17 cellular contexts compared by ENCODE assay signal in the genomic region with DNA sequence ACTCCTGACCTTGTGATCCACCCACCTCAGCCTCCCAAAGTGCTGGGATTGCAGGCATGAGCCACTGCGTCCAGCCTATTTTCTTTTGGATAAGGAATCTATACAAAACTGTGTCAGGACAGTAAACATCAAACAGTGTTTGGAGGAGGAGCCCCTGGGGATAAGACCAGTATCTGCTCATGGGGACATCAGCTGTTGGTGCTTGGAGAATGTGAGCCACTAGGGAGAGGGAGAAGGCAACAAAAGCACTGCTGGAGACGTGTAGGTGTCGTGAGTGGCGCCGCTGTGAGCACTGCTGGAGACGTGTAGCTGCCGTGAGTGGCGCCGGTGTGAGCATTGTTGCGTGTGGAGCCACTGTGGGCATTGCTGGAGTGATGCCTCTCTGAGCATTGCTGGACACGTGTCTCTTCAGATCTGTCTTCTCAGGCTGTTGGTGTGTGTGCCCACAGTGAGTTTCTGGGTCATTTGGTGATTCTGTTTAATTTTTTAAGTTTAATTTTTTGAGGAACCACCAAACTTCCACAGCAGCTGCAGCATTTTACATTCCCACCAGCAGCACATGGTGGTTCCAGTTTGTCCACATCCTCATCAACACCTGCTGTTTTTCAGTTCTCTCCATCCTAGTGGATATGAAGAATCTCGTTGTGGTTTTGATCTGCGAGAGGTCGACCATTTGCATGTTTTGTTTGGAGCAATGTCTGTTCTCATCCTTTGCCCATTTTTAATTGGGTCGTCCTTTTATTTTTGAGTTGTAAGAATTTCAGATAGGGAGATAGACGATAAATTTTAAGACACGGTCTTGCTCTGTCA. TPM values are rescaled to one million over a fixed set of nuclear protein-coding genes. Genes with fewer than 3 reads are reported as not detected.
A peak's percentile ranks its signal among the peaks of the same experiment; 100 is the strongest.
DNase-seq lines count a peak whose midpoint lies in the region; ATAC-seq and TF ChIP-seq lines count a peak whose summit lies in the region.
"Had no signal": no experiment of that assay in that cellular context is flagged by ENCODE, and none has a peak within 500 bp of the region (broad histone marks: within the 10 kb centered on the region; RNA-seq: fewer than 3 reads in every experiment).

No MANE protein-coding gene starts in this region.

- H3K9ac ChIP-seq in colonic mucosa (ENCODE audit: low read depth in 2 of 2, low read length in 2 of 2), result no peak overlapping the region

- no peaks in the 10 kb centered on the region for H3K9me3 ChIP-seq in CD4-positive, alpha-beta T cell (ENCODE audit: control insufficient read depth, low read length)
- H3K9me3 ChIP-seq in colonic mucosa, result no peaks in the 10 kb centered on the region
- H3K9me3 ChIP-seq: MG63 had no signal

- intact Hi-C loops in CD4-positive, alpha-beta T cell (cut with DNase I, micrococcal nuclease), result no loop called here
- intact Hi-C loops in colonic mucosa (cut with DNase I), result no loop called here

- CTCF ChIA-PET in CD4-positive, alpha-beta T cell (lab: Charles Lee), result no interaction called here

- no peaks in the 10 kb centered on the region for H3K27me3 Mint-ChIP-seq in CD4-positive, alpha-beta T cell
- no peaks in the 10 kb centered on the region for H3K27me3 Mint-ChIP-seq in nephron progenitor cell (ENCODE audit: low read depth, poor library complexity)

- H3K27ac Mint-ChIP-seq in CD4-positive, alpha-beta T cell, result peak overlapping the region; percentile 49
- H3K27ac Mint-ChIP-seq in nephron progenitor cell, result peak overlapping the region; percentile 90

- H3K4me3 Mint-ChIP-seq in CD4-positive, alpha-beta T cell, result no peak overlapping the region
- no peak overlapping the region for H3K4me3 Mint-ChIP-seq in nephron progenitor cell

- no peaks in the 10 kb centered on the region for H3K9me3 Mint-ChIP-seq in CD4-positive, alpha-beta T cell
- no peaks in the 10 kb centered on the region for H3K9me3 Mint-ChIP-seq in nephron progenitor cell

- TF ChIP-seq CTCF in CD4-positive, alpha-beta T cell (IDR thresholded peaks at IDR 0.05), result no peak
- no peak for TF ChIP-seq CTCF in colonic mucosa (IDR thresholded peaks at IDR 0.05)
- no peak for TF ChIP-seq CTCF in nephron progenitor cell (IDR thresholded peaks at IDR 0.05)

- no peak for ATAC-seq in CD4-positive, alpha-beta T cell (ENCODE audit: poor library complexity)
- ATAC-seq in GM21447 (IDR thresholded peaks at IDR 0.05; ENCODE audit: unreplicated experiment) (no peak), GM19328 (IDR thresholded peaks at IDR 0.05; ENCODE audit: unreplicated experiment) (no peak)

- no peaks in the 10 kb centered on the region for H3K36me3 ChIP-seq in colonic mucosa
- H3K36me3 ChIP-seq: MG63 had no signal

- H3K27ac ChIP-seq in CD4-positive, alpha-beta T cell (ENCODE audit: low read depth, low read length), result no peak overlapping the region
- no peak overlapping the region for H3K27ac ChIP-seq in colonic mucosa
- H3K27ac ChIP-seq: 22Rv1 had no signal

- H3K4me1 Mint-ChIP-seq in CD4-positive, alpha-beta T cell (ENCODE audit: low read depth), result no peaks in the 10 kb centered on the region
- H3K4me1 Mint-ChIP-seq in nephron progenitor cell, result peaks cover 43% of the 10 kb centered on the region

- DNase-seq in activated CD4-positive, CD25-positive, alpha-beta regulatory T cell treated with anti-CD3 and anti-CD28 coated beads, Interleukin-2, amount 50 U/mL, for 72 hours, result peak; percentile 11
- no peak for DNase-seq in activated CD4-positive, CD25-positive, alpha-beta regulatory T cell (lab: John Stamatoyannopoulos, UW)
- DNase-seq in CD4-positive, alpha-beta T cell, result no peak
- DNase-seq in colonic mucosa, result peak; percentile 10
- no peak for DNase-seq in nephron progenitor cell
- no peak for DNase-seq in NCI-H128 (lab: John Stamatoyannopoulos, UW; ENCODE audit: unreplicated experiment)
- DNase-seq: DND-41, GDM1, MG63, NCI-H1092 treated with DMSO at 0.1 percent for 48 hours, NCI-H1694, NCI-H226, NCI-H524 treated with DMSO at 0.1 percent for 48 hours had no signal

- POLR2A ChIA-PET in CD4-positive, alpha-beta T cell (lab: Charles Lee), result no interaction called here

- H3K27me3 ChIP-seq in CD4-positive, alpha-beta T cell (ENCODE audit: control insufficient read depth, insufficient read depth, low read length), result no peaks in the 10 kb centered on the region
- H3K27me3 ChIP-seq in colonic mucosa, result no peaks in the 10 kb centered on the region
- H3K27me3 ChIP-seq: MG63 had no signal

- no peaks in the 10 kb centered on the region for H3K4me1 ChIP-seq in colonic mucosa

- no peak overlapping the region for H3K4me3 ChIP-seq in colonic mucosa
- H3K4me3 ChIP-seq: MG63 had no signal

- H3K36me3 Mint-ChIP-seq in CD4-positive, alpha-beta T cell (ENCODE audit: low read depth), result peaks cover 29% of the 10 kb centered on the region
- peaks cover 9% of the 10 kb centered on the region for H3K36me3 Mint-ChIP-seq in nephron progenitor cell (ENCODE audit: low read depth)

RNA-seq across cellular contexts. Expression of gene DGKQ, which starts 19.0 kb away (rescaled TPM):
- 10 to 100 TPM; 17.6 to 19.2 TPM for total RNA-seq in CD4-positive, alpha-beta T cell
- 10 to 100 TPM; 39.4 to 68.2 TPM for total RNA-seq in colonic mucosa

RNA-seq across cellular contexts. Expression of gene TMEM175, which starts 22.2 kb away (rescaled TPM):
- total RNA-seq in CD4-positive, alpha-beta T cell, result 10 to 100 TPM; 51.3 to 57.7 TPM
- total RNA-seq in colonic mucosa, result 10 to 100 TPM; 17.7 to 30.2 TPM

RNA-seq across cellular contexts. Expression of gene GAK, which starts 22.3 kb away (rescaled TPM):
- 100 to 1,000 TPM; 130 to 131 TPM for total RNA-seq in CD4-positive, alpha-beta T cell
- total RNA-seq in colonic mucosa, result 100 to 1,000 TPM; 198 to 266 TPM

RNA-seq across cellular contexts. Expression of gene IDUA, which starts 32.4 kb away (rescaled TPM):
- total RNA-seq in CD4-positive, alpha-beta T cell, result 10 to 100 TPM; 70.2 to 77.8 TPM
- 10 to 100 TPM; 18.8 to 22.4 TPM for total RNA-seq in colonic mucosa

RNA-seq across cellular contexts. Expression of gene SLC26A1, which starts 38.8 kb away (rescaled TPM):
- total RNA-seq in CD4-positive, alpha-beta T cell, result not detected
- 1 to 10 TPM in 1 of 2 donors, under 1 TPM in 1; 0.77 to 3.8 TPM for total RNA-seq in colonic mucosa
- total RNA-seq: H4 had no signal

Comparison
In these comparisons a context has a peak if more than half of its experiments do, and no peak if none do; other contexts are left out.
1. DNase-seq: peak in activated CD4-positive, CD25-positive, alpha-beta regulatory T cell treated with anti-CD3 and anti-CD28 coated beads, Interleukin-2, amount 50 U/mL, for 72 hours (single experiment) and colonic mucosa (single experiment); none in activated CD4-positive, CD25-positive, alpha-beta regulatory T cell (0 of 4), CD4-positive, alpha-beta T cell (0 of 10), nephron progenitor cell (single experiment) and NCI-H128 (single experiment).